Comparison of ENCODE assay signal across 8 cellular contexts in genomic region chr10:68406815-68407585, GRCh38. TPM values are rescaled to one million over a fixed set of nuclear protein-coding genes. Genes with fewer than 3 reads are reported as not detected.
DNase-seq lines count a peak whose midpoint lies in the region; ATAC-seq and TF ChIP-seq lines count a peak whose summit lies in the region.

A gene with protein sequence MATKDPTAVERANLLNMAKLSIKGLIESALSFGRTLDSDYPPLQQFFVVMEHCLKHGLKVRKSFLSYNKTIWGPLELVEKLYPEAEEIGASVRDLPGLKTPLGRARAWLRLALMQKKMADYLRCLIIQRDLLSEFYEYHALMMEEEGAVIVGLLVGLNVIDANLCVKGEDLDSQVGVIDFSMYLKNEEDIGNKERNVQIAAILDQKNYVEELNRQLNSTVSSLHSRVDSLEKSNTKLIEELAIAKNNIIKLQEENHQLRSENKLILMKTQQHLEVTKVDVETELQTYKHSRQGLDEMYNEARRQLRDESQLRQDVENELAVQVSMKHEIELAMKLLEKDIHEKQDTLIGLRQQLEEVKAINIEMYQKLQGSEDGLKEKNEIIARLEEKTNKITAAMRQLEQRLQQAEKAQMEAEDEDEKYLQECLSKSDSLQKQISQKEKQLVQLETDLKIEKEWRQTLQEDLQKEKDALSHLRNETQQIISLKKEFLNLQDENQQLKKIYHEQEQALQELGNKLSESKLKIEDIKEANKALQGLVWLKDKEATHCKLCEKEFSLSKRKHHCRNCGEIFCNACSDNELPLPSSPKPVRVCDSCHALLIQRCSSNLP (minus strand): TSS chr10:68407277. CDS start chr10:68407189, 88 bp downstream.

- ATAC-seq in GM18858 (IDR thresholded peaks at IDR 0.05; ENCODE audit: unreplicated experiment) (peak; percentile 90), HG03066 (IDR thresholded peaks at IDR 0.05; ENCODE audit: low read depth, unreplicated experiment) (peak; percentile 89), left colon (peak; percentile 94)

- intact Hi-C loops in left colon (cut with DNase I, micrococcal nuclease) = no loop called here

- peak within 1 kb of the TSS; percentile 100 for H3K4me3 ChIP-seq in choroid plexus epithelial cell (ENCODE audit: low read depth, low read length)

- DNase-seq in AG08396 (ENCODE audit: low spot score) (peak; percentile 95), NCI-H2227 (lab: John Stamatoyannopoulos, UW; ENCODE audit: unreplicated experiment) (peak; percentile 87), choroid plexus epithelial cell (ENCODE audit: low read depth) (peak; percentile 84), left colon (peak; percentile 70 to 83)
- DNase-seq in activated CD4-positive, alpha-beta T cell treated with anti-CD3 and anti-CD28 coated beads for 1 hour = peak; percentile 62
- DNase-seq in stimulated activated CD4-positive, alpha-beta T cell treated with anti-CD3 and anti-CD28 coated beads, Interleukin-1b, Interleukin-23, amount 100 ng/mL, for 48 hours = peak; percentile 66

- TF ChIP-seq CTCF in choroid plexus epithelial cell (conservative IDR thresholded peaks at IDR 0.05; ENCODE audit: low read depth, low read length) = peak; percentile 39

RNA-seq across cellular contexts. Expression of the gene that starts here (rescaled TPM):
- total RNA-seq in left colon = 10 to 100 TPM; 21.1 to 22.7 TPM

Comparison
In these comparisons a context has a peak if more than half of its experiments do, and no peak if none do; other contexts are left out.
1. Peak in every context shown above with its lines: DNase-seq, ATAC-seq and H3K4me3 ChIP-seq.